Comparison of ENCODE assay signal across 25 cellular contexts in genomic region chr10:111531690-111532089, GRCh38.
"Had no signal": no experiment of that assay in that cellular context is flagged by ENCODE, and none has a peak within 500 bp of the region (broad histone marks: within the 10 kb centered on the region; RNA-seq: fewer than 3 reads in every experiment).

No MANE protein-coding gene starts in this region.

- H3K4me3 Mint-ChIP-seq: effector memory CD8-positive, alpha-beta T cell; naive thymus-derived CD8-positive, alpha-beta T cell; nephron progenitor cell; stimulated activated effector memory CD8-positive, alpha-beta T cell treated with anti-CD3 and anti-CD28 coated beads, Interleukin-12 subunit alpha, Interleukin-12 subunit beta, amount 100 ng/mL, for 72 hours had no signal

- FAIRE-seq: endometrium, frontal cortex, keratinocyte had no signal

- H3K4me1 ChIP-seq: lower lobe of right lung, psoas muscle, sigmoid colon, suprapubic skin, transverse colon, upper lobe of right lung, uterus had no signal

- ATAC-seq: effector memory CD8-positive, alpha-beta T cell; lower lobe of right lung; naive thymus-derived CD8-positive, alpha-beta T cell; psoas muscle; right cardiac atrium; upper lobe of right lung had no signal

- H3K27me3 ChIP-seq: ovary, sigmoid colon, suprapubic skin, transverse colon, upper lobe of right lung, uterus had no signal

- H3K9me3 ChIP-seq: lower lobe of right lung, ovary, psoas muscle, sigmoid colon, suprapubic skin, transverse colon, upper lobe of right lung, uterus had no signal

- H3K4me3 ChIP-seq: lower lobe of right lung, ovary, psoas muscle, sigmoid colon, suprapubic skin, transverse colon, upper lobe of right lung, uterus had no signal

- H3K27ac ChIP-seq: lower lobe of right lung, ovary, psoas muscle, sigmoid colon, suprapubic skin, transverse colon, upper lobe of right lung, uterus had no signal

- H3K9me3 Mint-ChIP-seq: nephron progenitor cell; stimulated activated effector memory CD8-positive, alpha-beta T cell treated with anti-CD3 and anti-CD28 coated beads, Interleukin-12 subunit alpha, Interleukin-12 subunit beta, amount 100 ng/mL, for 72 hours had no signal

- H3K27ac Mint-ChIP-seq: effector memory CD8-positive, alpha-beta T cell; nephron progenitor cell; stimulated activated effector memory CD8-positive, alpha-beta T cell treated with anti-CD3 and anti-CD28 coated beads, Interleukin-12 subunit alpha, Interleukin-12 subunit beta, amount 100 ng/mL, for 72 hours had no signal

- H3K36me3 Mint-ChIP-seq: naive thymus-derived CD8-positive, alpha-beta T cell; stimulated activated effector memory CD8-positive, alpha-beta T cell treated with anti-CD3 and anti-CD28 coated beads, Interleukin-12 subunit alpha, Interleukin-12 subunit beta, amount 100 ng/mL, for 72 hours had no signal

- DNase-seq: cortex of kidney; effector memory CD8-positive, alpha-beta T cell; erythroblast; hypothalamus; left ventricle myocardium superior; lower lobe of right lung; naive thymus-derived CD8-positive, alpha-beta T cell; nephron progenitor cell; occipital lobe; ovary; posterior cingulate gyrus; psoas muscle; right cardiac atrium; sigmoid colon; stimulated activated CD4-positive, alpha-beta T cell treated with anti-CD3 and anti-CD28 coated beads, Interleukin-2, amount 100 ng/mL, for 24 hours; stimulated activated CD4-positive, alpha-beta T cell treated with anti-CD3 and anti-CD28 coated beads, Interleukin-4, amount 100 ng/mL, for 24 hours; stimulated activated naive CD4-positive, alpha-beta T cell treated with Interleukin-2 at 50 U/mL for 16 hours; transverse colon; upper lobe of right lung; uterus had no signal

- H3K4me1 Mint-ChIP-seq: naive thymus-derived CD8-positive, alpha-beta T cell; nephron progenitor cell; stimulated activated effector memory CD8-positive, alpha-beta T cell treated with anti-CD3 and anti-CD28 coated beads, Interleukin-12 subunit alpha, Interleukin-12 subunit beta, amount 100 ng/mL, for 72 hours had no signal

- H3K36me3 ChIP-seq: lower lobe of right lung, ovary, sigmoid colon, suprapubic skin, transverse colon, upper lobe of right lung, uterus had no signal
